ENCODE assay signal across 21 cellular contexts in the genomic region with DNA sequence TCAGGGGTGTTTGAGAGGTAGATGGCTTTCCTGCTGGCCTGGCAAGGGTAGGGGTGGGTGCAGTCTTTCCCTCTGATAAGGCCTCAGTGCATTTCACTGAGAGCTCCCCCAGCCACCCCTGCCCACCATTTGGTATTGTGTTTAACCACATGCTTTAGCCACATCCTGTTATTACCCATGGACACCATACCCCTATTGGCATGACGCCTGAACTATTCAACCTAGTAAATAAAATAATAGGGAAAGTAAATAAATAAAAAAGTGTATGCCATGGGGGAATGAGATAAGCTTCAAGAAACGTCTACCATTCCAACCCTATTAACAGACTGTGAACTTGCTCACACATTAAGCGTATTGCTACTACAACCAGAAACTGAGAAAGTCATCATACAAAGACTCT. TPM values are rescaled to one million over a fixed set of nuclear protein-coding genes. Genes with fewer than 3 reads are reported as not detected.
"Had no signal": no experiment of that assay in that cellular context is flagged by ENCODE, and none has a peak within 500 bp of the region (broad histone marks: within the 10 kb centered on the region; RNA-seq: fewer than 3 reads in every experiment).

No MANE protein-coding gene starts in this region.

- H3K36me3 Mint-ChIP-seq: stimulated activated effector memory CD8-positive, alpha-beta T cell treated with anti-CD3 and anti-CD28 coated beads, Interleukin-12 subunit alpha, Interleukin-12 subunit beta, amount 100 ng/mL, for 72 hours had no signal

- ATAC-seq: esophagus mucosa; heart right ventricle; left lobe of liver; naive thymus-derived CD4-positive, alpha-beta T cell; psoas muscle; right lobe of liver; stimulated activated effector memory CD8-positive, alpha-beta T cell treated with anti-CD3 and anti-CD28 coated beads, Interleukin-12 subunit alpha, Interleukin-12 subunit beta, amount 100 ng/mL, for 72 hours; upper lobe of right lung had no signal

- H3K4me3 ChIP-seq: heart right ventricle, psoas muscle, right lobe of liver, tibial artery, upper lobe of right lung had no signal

- H3K36me3 ChIP-seq: heart right ventricle, neutrophil, right lobe of liver, tibial artery, upper lobe of right lung had no signal

- H3K9me3 ChIP-seq: neutrophil, upper lobe of right lung had no signal

- H3K27ac ChIP-seq: heart right ventricle, neutrophil, psoas muscle, right lobe of liver, tibial artery, upper lobe of right lung had no signal

- H3K27ac Mint-ChIP-seq: naive thymus-derived CD4-positive, alpha-beta T cell; nephron progenitor cell; stimulated activated effector memory CD8-positive, alpha-beta T cell treated with anti-CD3 and anti-CD28 coated beads, Interleukin-12 subunit alpha, Interleukin-12 subunit beta, amount 100 ng/mL, for 72 hours; stimulated activated naive CD8-positive, alpha-beta T cell treated with anti-CD3 and anti-CD28 coated beads, Interleukin-15, Interleukin-2, amounts not matched to agents 100 ng/mL and 50 ng/mL, for 24 hours had no signal

- DNase-seq: effector memory CD4-positive, alpha-beta T cell; heart right ventricle; islet precursor cell; mammary epithelial cell; naive thymus-derived CD4-positive, alpha-beta T cell; nephron progenitor cell; psoas muscle; retina; right lobe of liver; stimulated activated CD4-positive, alpha-beta T cell treated with anti-CD3 and anti-CD28 coated beads, Interleukin-4, amount 100 ng/mL, for 1 hour; stimulated activated CD8-positive, alpha-beta memory T cell treated with anti-CD3 and anti-CD28 coated beads, Interleukin-4, amount 100 ng/mL, for 48 hours; tibial artery; upper lobe of right lung had no signal

- H3K4me1 Mint-ChIP-seq: naive thymus-derived CD4-positive, alpha-beta T cell; nephron progenitor cell; stimulated activated effector memory CD8-positive, alpha-beta T cell treated with anti-CD3 and anti-CD28 coated beads, Interleukin-12 subunit alpha, Interleukin-12 subunit beta, amount 100 ng/mL, for 72 hours had no signal

- H3K4me3 Mint-ChIP-seq: naive thymus-derived CD4-positive, alpha-beta T cell; nephron progenitor cell; stimulated activated effector memory CD8-positive, alpha-beta T cell treated with anti-CD3 and anti-CD28 coated beads, Interleukin-12 subunit alpha, Interleukin-12 subunit beta, amount 100 ng/mL, for 72 hours; stimulated activated naive CD8-positive, alpha-beta T cell treated with anti-CD3 and anti-CD28 coated beads, Interleukin-15, Interleukin-2, amounts not matched to agents 100 ng/mL and 50 ng/mL, for 24 hours had no signal

- H3K27me3 ChIP-seq: right lobe of liver, tibial artery had no signal

- H3K4me1 ChIP-seq: heart right ventricle, psoas muscle, right lobe of liver, tibial artery, upper lobe of right lung had no signal

RNA-seq across cellular contexts. Expression of a gene that starts 7.6 kb away (rescaled TPM):
- total RNA-seq: esophagus mucosa; fibroblast of lung; glomerular endothelial cell; mononuclear cell; naive thymus-derived CD4-positive, alpha-beta T cell had no signal
- polyA plus RNA-seq: fibroblast of lung; mammary epithelial cell; naive thymus-derived CD4-positive, alpha-beta T cell had no signal
